Comparison of ENCODE assay signal across 17 cellular contexts in the genomic region with DNA sequence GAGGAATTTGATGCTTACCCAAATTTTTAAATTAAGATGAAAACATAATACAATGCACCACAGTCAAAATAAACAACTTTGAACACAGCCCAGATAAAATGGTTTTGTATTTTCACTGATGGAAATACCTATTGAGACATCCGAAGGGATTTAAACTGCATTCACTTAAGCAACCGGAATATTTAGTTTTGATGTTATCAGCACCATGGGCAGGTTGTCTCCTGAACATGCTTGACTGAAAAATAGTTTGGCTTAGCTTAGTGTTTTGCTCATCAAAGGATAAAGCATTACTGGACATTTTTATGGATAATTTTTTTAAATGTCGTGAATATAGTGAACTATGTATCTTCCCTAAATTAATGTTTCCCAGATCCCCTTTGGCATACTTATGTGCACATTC.
A peak's percentile ranks its signal among the peaks of the same experiment; 100 is the strongest.
DNase-seq lines count a peak whose midpoint lies in the region; ATAC-seq, FAIRE-seq and TF ChIP-seq lines count a peak whose summit lies in the region.
"Had no signal": no experiment of that assay in that cellular context is flagged by ENCODE, and none has a peak within 500 bp of the region (broad histone marks: within the 10 kb centered on the region; RNA-seq: fewer than 3 reads in every experiment).

No MANE protein-coding gene starts in this region.

- no peaks in the 10 kb centered on the region for H4K20me1 ChIP-seq in keratinocyte (ENCODE audit: control insufficient read depth, extremely low read depth, insufficient read depth, low read length)
- H4K20me1 ChIP-seq: BLaER1 treated with 17β-estradiol and CSF1 and Interleukin-3, amounts not matched to agents 10 nM and 100 nM had no signal

- H3K9me1 ChIP-seq in keratinocyte (ENCODE audit: control insufficient read depth, extremely low read depth, insufficient read depth, low read length) = no peaks in the 10 kb centered on the region

- H3K27ac Mint-ChIP-seq in activated CD4-positive, alpha-beta memory T cell treated with anti-CD3 and anti-CD28 coated beads, Interleukin-2, amount 10 ng/mL, durations not matched to agents 7 days and 5 days = no peak overlapping the region
- H3K27ac Mint-ChIP-seq: CD4-positive, CD25-positive, alpha-beta regulatory T cell had no signal

- POLR2A ChIA-PET in activated CD4-positive, alpha-beta memory T cell treated with anti-CD3 and anti-CD28 coated beads, Interleukin-2, amount 10 ng/mL, durations not matched to agents 7 days and 5 days (lab: Charles Lee) = no interaction called here

- no peak overlapping the region for H3K9ac ChIP-seq in keratinocyte (ENCODE audit: control insufficient read depth, extremely low read depth, insufficient read depth, low read length)
- H3K9ac ChIP-seq: BLaER1 treated with 17β-estradiol and CSF1 and Interleukin-3, amounts not matched to agents 10 nM and 100 nM had no signal

- H3K4me3 Mint-ChIP-seq in activated CD4-positive, alpha-beta memory T cell treated with anti-CD3 and anti-CD28 coated beads, Interleukin-2, amount 10 ng/mL, durations not matched to agents 7 days and 5 days = no peak overlapping the region
- H3K4me3 Mint-ChIP-seq: CD4-positive, CD25-positive, alpha-beta regulatory T cell had no signal

- TF ChIP-seq CTCF in LNCaP clone FGC (IDR thresholded peaks at IDR 0.05; ENCODE audit: control insufficient read depth, extremely low read depth, insufficient read depth) = no peak
- TF ChIP-seq CTCF in RWPE2 (IDR thresholded peaks at IDR 0.05; ENCODE audit: poor library complexity, severe bottlenecking) = no peak
- TF ChIP-seq CTCF in keratinocyte (optimal IDR thresholded peaks at IDR 0.05 in 1 of 3, IDR thresholded peaks at IDR 0.05 in 1 of 3, conservative IDR thresholded peaks at IDR 0.05 in 1 of 3; ENCODE audit: extremely low read depth in 1 of 3, insufficient read depth in 2 of 3, low read length in 3 of 3) = no peak

- no peaks in the 10 kb centered on the region for H3K36me3 Mint-ChIP-seq in activated CD4-positive, alpha-beta memory T cell treated with anti-CD3 and anti-CD28 coated beads, Interleukin-2, amount 10 ng/mL, durations not matched to agents 7 days and 5 days (ENCODE audit: low read depth)
- H3K36me3 Mint-ChIP-seq: CD4-positive, CD25-positive, alpha-beta regulatory T cell had no signal

- H3K9me3 ChIP-seq in RWPE2 (ENCODE audit: severe bottlenecking) (no peaks in the 10 kb centered on the region), keratinocyte (ENCODE audit: control insufficient read depth, low read depth, low read length) (no peaks in the 10 kb centered on the region)
- H3K9me3 ChIP-seq: BLaER1 treated with 17β-estradiol and CSF1 and Interleukin-3, amounts not matched to agents 10 nM and 100 nM; HAP-1 had no signal

- CTCF ChIA-PET in activated CD4-positive, alpha-beta memory T cell treated with anti-CD3 and anti-CD28 coated beads, Interleukin-2, amount 10 ng/mL, durations not matched to agents 7 days and 5 days (lab: Charles Lee) = no interaction called here

- H3K79me2 ChIP-seq in keratinocyte (ENCODE audit: control insufficient read depth, insufficient read depth, low read length) = no peaks in the 10 kb centered on the region

- dilution Hi-C loops in keratinocyte (cut with MboI; ENCODE audit: extremely low pct_ligation_motif_present, low sequenced_read_pairs) = no loop called here

- H3K9me3 Mint-ChIP-seq in activated CD4-positive, alpha-beta memory T cell treated with anti-CD3 and anti-CD28 coated beads, Interleukin-2, amount 10 ng/mL, durations not matched to agents 7 days and 5 days = no peaks in the 10 kb centered on the region

- H3K27me3 Mint-ChIP-seq in activated CD4-positive, alpha-beta memory T cell treated with anti-CD3 and anti-CD28 coated beads, Interleukin-2, amount 10 ng/mL, durations not matched to agents 7 days and 5 days = no peaks in the 10 kb centered on the region
- H3K27me3 Mint-ChIP-seq: CD4-positive, CD25-positive, alpha-beta regulatory T cell had no signal

- DNase-seq in LNCaP clone FGC (ENCODE audit: low read depth) (peak; percentile 8), RWPE2 (ENCODE audit: low spot score) (no peak), epithelial cell of prostate (ENCODE audit: low read depth, low spot score) (peak; percentile 37), keratinocyte (ENCODE audit: low read depth, low spot score) (no peak), Kasumi-1 (lab: John Stamatoyannopoulos, UW) (no peak)
- DNase-seq in activated CD4-positive, alpha-beta memory T cell treated with anti-CD3 and anti-CD28 coated beads, Interleukin-2, amount 10 ng/mL, durations not matched to agents 7 days and 5 days = no peak
- no peak for DNase-seq in stimulated activated CD4-positive, alpha-beta T cell treated with anti-CD3 and anti-CD28 coated beads, Interleukin-1b, Interleukin-23, amount 100 ng/mL, for 48 hours
- DNase-seq: ACHN; CD4-positive, CD25-positive, alpha-beta regulatory T cell; DMS53 had no signal

- FAIRE-seq in keratinocyte (lab: Jason Lieb, UNC) = peak; percentile 32
- FAIRE-seq: GM12878, GM18507, H1 had no signal

- ATAC-seq in RWPE2 (ENCODE audit: low read depth) (peak; percentile 61; the same call in 2 of the 3 replicates), HG03135 (IDR thresholded peaks at IDR 0.05; ENCODE audit: unreplicated experiment) (no peak)
- ATAC-seq: GM12878 had no signal

- peak overlapping the region; percentile 51 for H3K4me2 ChIP-seq in keratinocyte (ENCODE audit: control insufficient read depth, extremely low read depth, insufficient read depth, low read depth, low read length)
- H3K4me2 ChIP-seq: BLaER1 treated with 17β-estradiol and CSF1 and Interleukin-3, amounts not matched to agents 10 nM and 100 nM had no signal

- no peak overlapping the region for H3K27ac ChIP-seq in RWPE2 (ENCODE audit: poor library complexity, severe bottlenecking)
- no peak overlapping the region for H3K27ac ChIP-seq in epithelial cell of prostate
- H3K27ac ChIP-seq in keratinocyte (ENCODE audit: control insufficient read depth, insufficient read depth, low read length) = no peak overlapping the region
- H3K27ac ChIP-seq: BLaER1 treated with 17β-estradiol and CSF1 and Interleukin-3, amounts not matched to agents 10 nM and 100 nM; HL-60 had no signal

- H3K27me3 ChIP-seq in RWPE2 (ENCODE audit: insufficient read depth, poor library complexity, severe bottlenecking) (no peaks in the 10 kb centered on the region), keratinocyte (ENCODE audit: control insufficient read depth, extremely low read depth, insufficient read depth, low read length) (no peaks in the 10 kb centered on the region)
- H3K27me3 ChIP-seq: BLaER1 treated with 17β-estradiol and CSF1 and Interleukin-3, amounts not matched to agents 10 nM and 100 nM had no signal

- H3K4me1 ChIP-seq in RWPE2 (ENCODE audit: insufficient read depth, poor library complexity, severe bottlenecking) (no peaks in the 10 kb centered on the region), keratinocyte (ENCODE audit: control insufficient read depth, extremely low read depth, insufficient read depth, low read length) (peaks cover 6% of the 10 kb centered on the region)
- H3K4me1 ChIP-seq: BLaER1 treated with 17β-estradiol and CSF1 and Interleukin-3, amounts not matched to agents 10 nM and 100 nM; HAP-1 had no signal

- no peaks in the 10 kb centered on the region for H3K4me1 Mint-ChIP-seq in activated CD4-positive, alpha-beta memory T cell treated with anti-CD3 and anti-CD28 coated beads, Interleukin-2, amount 10 ng/mL, durations not matched to agents 7 days and 5 days
- H3K4me1 Mint-ChIP-seq: CD4-positive, CD25-positive, alpha-beta regulatory T cell had no signal

- no peak overlapping the region for H2AFZ ChIP-seq in keratinocyte (ENCODE audit: control insufficient read depth, low read length)

- H3K36me3 ChIP-seq in RWPE2 (ENCODE audit: low read depth) (no peaks in the 10 kb centered on the region), keratinocyte (ENCODE audit: control insufficient read depth in 2 of 2, extremely low read depth in 1 of 2, insufficient read depth in 2 of 2, low read length in 2 of 2) (no peaks in the 10 kb centered on the region)
- H3K36me3 ChIP-seq: BLaER1 treated with 17β-estradiol and CSF1 and Interleukin-3, amounts not matched to agents 10 nM and 100 nM; HAP-1 had no signal

- H3K4me3 ChIP-seq in LNCaP clone FGC (ENCODE audit: low read depth, low read length) = no peak overlapping the region
- no peak overlapping the region for H3K4me3 ChIP-seq in RWPE2 (ENCODE audit: severe bottlenecking)
- peak overlapping the region in 2 of 3 experiments; percentile 17 to 19 for H3K4me3 ChIP-seq in keratinocyte (ENCODE audit: control insufficient read depth in 2 of 3, extremely low read depth in 1 of 3, insufficient read depth in 2 of 3, low read depth in 1 of 3, low read length in 3 of 3)
- H3K4me3 ChIP-seq: BLaER1 treated with 17β-estradiol and CSF1 and Interleukin-3, amounts not matched to agents 10 nM and 100 nM; GM12878; HAP-1 had no signal

Comparison
In these comparisons a context has a peak if more than half of its experiments do, and no peak if none do; other contexts are left out.
1. DNase-seq: peak in LNCaP clone FGC (single experiment) and epithelial cell of prostate (single experiment); none in RWPE2 (single experiment), keratinocyte (single experiment), activated CD4-positive, alpha-beta memory T cell treated with anti-CD3 and anti-CD28 coated beads, Interleukin-2, amount 10 ng/mL, durations not matched to agents 7 days and 5 days (single experiment), Kasumi-1 (0 of 2) and stimulated activated CD4-positive, alpha-beta T cell treated with anti-CD3 and anti-CD28 coated beads, Interleukin-1b, Interleukin-23, amount 100 ng/mL, for 48 hours (single experiment).
2. H3K4me3 ChIP-seq: peak in keratinocyte (2 of 3); none in LNCaP clone FGC (single experiment) and RWPE2 (single experiment).